11 cellular contexts compared by ENCODE assay signal in the genomic region with DNA sequence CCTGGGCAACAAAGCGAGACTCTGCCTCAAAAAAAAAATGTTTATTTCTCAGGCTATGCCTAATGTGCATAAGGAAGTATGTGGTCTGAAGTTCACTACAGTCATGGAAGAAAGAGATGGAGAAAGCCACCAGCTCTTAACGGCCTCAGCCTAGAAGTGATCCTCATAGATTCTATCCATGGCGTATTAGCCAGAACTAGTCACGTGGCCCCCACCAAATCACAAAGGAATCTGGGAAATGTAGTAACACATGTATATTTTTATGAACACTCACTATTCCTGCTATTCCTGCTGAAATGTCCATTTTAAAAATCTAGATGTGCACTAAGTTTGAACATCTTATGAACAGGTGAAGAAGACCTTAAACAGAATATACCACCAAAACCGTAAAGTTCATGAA. TPM values are rescaled to one million over a fixed set of nuclear protein-coding genes. Genes with fewer than 3 reads are reported as not detected.
"Had no signal": no experiment of that assay in that cellular context is flagged by ENCODE, and none has a peak within 500 bp of the region (broad histone marks: within the 10 kb centered on the region; RNA-seq: fewer than 3 reads in every experiment).

No MANE protein-coding gene starts in this region.

- H2AFZ ChIP-seq: GM23248, GM23338 had no signal

- H3K9me3 ChIP-seq: HAP-1 had no signal

- H3K36me3 ChIP-seq: HAP-1 had no signal

- H3K4me3 ChIP-seq: GM23248, GM23338, HAP-1 had no signal

- DNase-seq: GM23248, GOT3, H7, H9, HCEC 1CT, HFFc6 had no signal

- H3K4me1 ChIP-seq: HAP-1 had no signal

- FAIRE-seq: H1, H54 had no signal

- H3K9ac ChIP-seq: GM23248 had no signal

- ATAC-seq: GM23338, HCT116 had no signal

- H3K4me2 ChIP-seq: GM23338 had no signal

- H3K27ac ChIP-seq: GM23248 had no signal

RNA-seq across cellular contexts. Expression of gene MTTP, which starts 33.8 kb away (rescaled TPM):
- total RNA-seq: GM23248, HFFc6 had no signal
- polyA plus RNA-seq: GM23248 had no signal

RNA-seq across cellular contexts. Expression of gene C4orf54, which starts 49.2 kb away (rescaled TPM):
- total RNA-seq: GM23248, GM23338, H1, H7, H9 had no signal
- polyA plus RNA-seq: GM23248, H1 had no signal
